In the genomic region with DNA sequence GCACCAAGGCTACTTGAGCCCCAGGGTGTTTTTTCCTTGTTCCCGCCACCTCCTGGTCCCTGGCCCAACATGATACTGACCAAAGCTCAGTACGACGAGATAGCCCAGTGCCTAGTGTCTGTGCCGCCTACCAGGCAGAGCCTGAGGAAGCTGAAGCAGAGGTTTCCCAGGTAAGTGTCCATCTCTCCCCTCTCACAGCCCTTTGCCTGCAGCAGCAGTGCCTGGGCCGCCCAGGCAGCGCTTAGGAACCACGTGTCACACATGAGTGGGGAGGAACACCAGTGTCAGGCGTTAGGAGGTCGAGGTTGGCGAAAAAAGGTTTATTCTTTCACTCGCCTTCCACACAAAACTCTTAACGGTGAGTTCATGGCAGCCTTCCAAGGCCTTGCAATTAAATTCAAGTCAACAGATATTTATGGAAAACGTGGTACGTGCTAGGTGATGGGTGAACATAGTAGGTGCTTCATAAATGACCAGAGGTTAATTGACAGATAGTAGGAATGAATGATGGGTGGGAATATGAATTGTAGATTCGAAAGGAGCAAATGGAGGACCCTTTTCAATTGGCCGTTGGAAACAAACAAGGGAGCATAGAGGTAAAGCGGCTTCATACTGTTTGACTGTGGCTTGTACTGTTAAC, we compare ENCODE assay signal across 8 cellular contexts. TPM values are rescaled to one million over a fixed set of nuclear protein-coding genes. Genes with fewer than 3 reads are reported as not detected.
DNase-seq lines count a peak whose midpoint lies in the region; ATAC-seq and TF ChIP-seq lines count a peak whose summit lies in the region.

No MANE protein-coding gene starts in this region.

- peak overlapping the region; percentile 88 for H3K27ac Mint-ChIP-seq in activated naive CD4-positive, alpha-beta T cell treated with anti-CD3 and anti-CD28 coated beads, Interleukin-2, amount 10 ng/mL, durations not matched to agents 7 days and 5 days

- H3K36me3 ChIP-seq in GM06990 (ENCODE audit: control insufficient read depth, insufficient read depth, low read length) (no peaks in the 10 kb centered on the region; the same call in 1 of the 2 replicates), KOPT-K1 (ENCODE audit: insufficient read depth, low read length) (no peaks in the 10 kb centered on the region), gastrocnemius medialis (no peaks in the 10 kb centered on the region)

- H3K27me3 Mint-ChIP-seq in activated naive CD4-positive, alpha-beta T cell treated with anti-CD3 and anti-CD28 coated beads, Interleukin-2, amount 10 ng/mL, durations not matched to agents 7 days and 5 days = no peaks in the 10 kb centered on the region

- no peaks in the 10 kb centered on the region for H3K9me3 ChIP-seq in KOPT-K1 (ENCODE audit: insufficient read depth, low read length, poor library complexity, severe bottlenecking)
- H3K9me3 ChIP-seq in gastrocnemius medialis = no peaks in the 10 kb centered on the region

- TF ChIP-seq POLR2A in gastrocnemius medialis (IDR thresholded peaks at IDR 0.05) = peak in 1 of 2 donors; percentile 10

- H3K27ac ChIP-seq in KOPT-K1 (ENCODE audit: low read depth, low read length, poor library complexity, severe bottlenecking) (peak overlapping the region; percentile 78), gastrocnemius medialis (peak overlapping the region; percentile 84 to 87 (median 85))

- H3K36me3 Mint-ChIP-seq in activated naive CD4-positive, alpha-beta T cell treated with anti-CD3 and anti-CD28 coated beads, Interleukin-2, amount 10 ng/mL, durations not matched to agents 7 days and 5 days = peaks cover 2% of the 10 kb centered on the region

- peak overlapping the region; percentile 91 for H3K4me3 ChIP-seq in GM06990 (replicated peaks; ENCODE audit: low read depth, low read length)
- H3K4me3 ChIP-seq in gastrocnemius medialis = peak overlapping the region; percentile 85 to 95 (median 90)

- TF ChIP-seq CTCF in GM06990 (IDR thresholded peaks at IDR 0.05; ENCODE audit: insufficient read depth, low read length, poor library complexity, severe bottlenecking) = no peak
- TF ChIP-seq CTCF in gastrocnemius medialis (IDR thresholded peaks at IDR 0.05 in 4 of 5, conservative IDR thresholded peaks at IDR 0.05 in 1 of 5) = no peak

- peaks cover 30% of the 10 kb centered on the region for H3K4me1 Mint-ChIP-seq in activated naive CD4-positive, alpha-beta T cell treated with anti-CD3 and anti-CD28 coated beads, Interleukin-2, amount 10 ng/mL, durations not matched to agents 7 days and 5 days

- H3K9me3 Mint-ChIP-seq in activated naive CD4-positive, alpha-beta T cell treated with anti-CD3 and anti-CD28 coated beads, Interleukin-2, amount 10 ng/mL, durations not matched to agents 7 days and 5 days = no peaks in the 10 kb centered on the region

- in situ Hi-C loops in gastrocnemius medialis (cut with MboI; ENCODE audit: low sequenced_read_pairs in 4 of 4) = no loop called here

- peak overlapping the region; percentile 81 for H3K4me3 Mint-ChIP-seq in activated naive CD4-positive, alpha-beta T cell treated with anti-CD3 and anti-CD28 coated beads, Interleukin-2, amount 10 ng/mL, durations not matched to agents 7 days and 5 days

- ATAC-seq in GM21515 (IDR thresholded peaks at IDR 0.05; ENCODE audit: unreplicated experiment) (peak; percentile 39), left ventricle myocardium superior (no peak), gastrocnemius medialis (peak; percentile 55 to 61)

- CTCF ChIA-PET in activated naive CD4-positive, alpha-beta T cell treated with anti-CD3 and anti-CD28 coated beads, Interleukin-2, amount 10 ng/mL, durations not matched to agents 7 days and 5 days (lab: Charles Lee) = no interaction called here

- H3K27me3 ChIP-seq in GM06990 (replicated peaks; ENCODE audit: control insufficient read depth, insufficient read depth, low read length) (no peaks in the 10 kb centered on the region), gastrocnemius medialis (no peaks in the 10 kb centered on the region)

- peaks cover 16 to 17% of the 10 kb centered on the region in 2 donors for H3K4me1 ChIP-seq in gastrocnemius medialis

- intact Hi-C loops in left ventricle myocardium superior (cut with micrococcal nuclease) = no loop called here
- intact Hi-C loops in gastrocnemius medialis (cut with DNase I; ENCODE audit: low total_unique reads) = loop anchor here (10.0 kb wide), 1 partner anchor 1675 kb away; the partner anchor contains the start of gene SPRED1

- no peak for DNase-seq in GM06990 (ENCODE audit: extremely low read depth, insufficient read length)
- DNase-seq in activated naive CD4-positive, alpha-beta T cell treated with anti-CD3 and anti-CD28 coated beads, Interleukin-2, amount 10 ng/mL, durations not matched to agents 7 days and 5 days = peak; percentile 41
- DNase-seq in left ventricle myocardium superior = peak; percentile 56
- DNase-seq in gastrocnemius medialis = peak; percentile 30 to 42
- no peak for DNase-seq in NCI-H187 (lab: John Stamatoyannopoulos, UW)
- DNase-seq in iPS-NIHi11 (ENCODE audit: low spot score) = no peak

RNA-seq across cellular contexts. Expression of gene CDIN1, which starts 0.5 kb away (rescaled TPM):
- total RNA-seq in left ventricle myocardium superior = 113 TPM
- 10 to 100 TPM in 3 of 4 donors, 1 to 10 TPM in 1; 9.3 to 25.1 (median 14.2) TPM for total RNA-seq in gastrocnemius medialis

Comparison
In these comparisons a context has a peak if more than half of its experiments do, and no peak if none do; other contexts are left out.
1. DNase-seq: peak in activated naive CD4-positive, alpha-beta T cell treated with anti-CD3 and anti-CD28 coated beads, Interleukin-2, amount 10 ng/mL, durations not matched to agents 7 days and 5 days (single experiment), left ventricle myocardium superior (single experiment) and gastrocnemius medialis (2 of 2); none in GM06990 (single experiment), NCI-H187 (0 of 2) and iPS-NIHi11 (single experiment).